In genomic region chr12:105659355-105660075, GRCh38 we compare ENCODE assay signal across 14 cellular contexts.
DNase-seq lines count a peak whose midpoint lies in the region; ATAC-seq and TF ChIP-seq lines count a peak whose summit lies in the region.
"Had no signal": no experiment of that assay in that cellular context is flagged by ENCODE, and none has a peak within 500 bp of the region (broad histone marks: within the 10 kb centered on the region; RNA-seq: fewer than 3 reads in every experiment).

No MANE protein-coding gene starts in this region.

- WGBS in body of pancreas, 2 donors, result 52 to 67% methylated on average over 2 of the region's 2 CpGs

- ATAC-seq in body of pancreas (peak; percentile 27), left ventricle myocardium superior (peak; percentile 95), gastrocnemius medialis (peak; percentile 89 to 95), GM21515 (IDR thresholded peaks at IDR 0.05; ENCODE audit: unreplicated experiment) (no peak), GM21423 (IDR thresholded peaks at IDR 0.05; ENCODE audit: unreplicated experiment) (no peak)
- ATAC-seq: activated CD8-positive, alpha-beta T cell treated with anti-CD3 and anti-CD28 coated beads for 36 hours had no signal

- DNase-seq in HPDE6-E6E7 (ENCODE audit: extremely low spot score) (peak; percentile 38), body of pancreas (no peak), left ventricle myocardium superior (peak; percentile 52), gastrocnemius medialis (peak; percentile 46 to 47), HuH-7.5 (ENCODE audit: low spot score) (no peak)
- DNase-seq in activated CD8-positive, alpha-beta memory T cell treated with anti-CD3 and anti-CD28 coated beads for 24 hours, result no peak
- DNase-seq: activated CD8-positive, alpha-beta T cell treated with anti-CD3 and anti-CD28 coated beads for 36 hours; effector CD4-positive, alpha-beta T cell; KG1; NCI-H1436; NCI-H82; upper lobe of left lung had no signal

- intact Hi-C loops in body of pancreas (cut with DNase I), result no loop called here
- intact Hi-C loops in left ventricle myocardium superior (cut with micrococcal nuclease), result no loop called here
- intact Hi-C loops in gastrocnemius medialis (cut with DNase I; ENCODE audit: low total_unique reads), result no loop called here

- TF ChIP-seq POLR2A in body of pancreas (IDR thresholded peaks at IDR 0.05), result no peak
- no peak for TF ChIP-seq POLR2A in gastrocnemius medialis (IDR thresholded peaks at IDR 0.05)

- TF ChIP-seq CTCF in body of pancreas (IDR thresholded peaks at IDR 0.05), result no peak
- no peak for TF ChIP-seq CTCF in gastrocnemius medialis (IDR thresholded peaks at IDR 0.05 in 4 of 5, conservative IDR thresholded peaks at IDR 0.05 in 1 of 5)

- no peaks in the 10 kb centered on the region for H3K9me3 ChIP-seq in body of pancreas
- H3K9me3 ChIP-seq in gastrocnemius medialis, result no peaks in the 10 kb centered on the region
- H3K9me3 ChIP-seq: upper lobe of left lung had no signal

- H3K27me3 ChIP-seq in body of pancreas (no peaks in the 10 kb centered on the region), gastrocnemius medialis (no peaks in the 10 kb centered on the region)
- H3K27me3 ChIP-seq: upper lobe of left lung had no signal

- H3K27ac ChIP-seq in body of pancreas (peak overlapping the region in 1 of 4 donors; percentile 40), gastrocnemius medialis (peak overlapping the region; percentile 19 to 81 (median 56))

- in situ Hi-C loops in gastrocnemius medialis (cut with MboI; ENCODE audit: low sequenced_read_pairs in 4 of 4), result no loop called here

- H3K4me1 ChIP-seq in body of pancreas (no peaks in the 10 kb centered on the region), gastrocnemius medialis (peaks cover 8 to 21% of the 10 kb centered on the region in 2 donors)

- H3K36me3 ChIP-seq in body of pancreas (replicated peaks in 1 of 2; ENCODE audit: insufficient read depth in 1 of 2, low read depth in 2 of 2) (no peaks in the 10 kb centered on the region), gastrocnemius medialis (no peaks in the 10 kb centered on the region)
- H3K36me3 ChIP-seq: upper lobe of left lung had no signal

- H3K4me3 ChIP-seq in body of pancreas (no peak overlapping the region), gastrocnemius medialis (no peak overlapping the region)
- H3K4me3 ChIP-seq: upper lobe of left lung had no signal

Comparison
In these comparisons a context has a peak if more than half of its experiments do, and no peak if none do; other contexts are left out.
1. DNase-seq: peak in HPDE6-E6E7 (single experiment), left ventricle myocardium superior (single experiment) and gastrocnemius medialis (2 of 2); none in body of pancreas (0 of 4), activated CD8-positive, alpha-beta memory T cell treated with anti-CD3 and anti-CD28 coated beads for 24 hours (single experiment) and HuH-7.5 (single experiment).
2. ATAC-seq: peak in body of pancreas (single experiment), left ventricle myocardium superior (single experiment) and gastrocnemius medialis (2 of 2); none in GM21515 (single experiment) and GM21423 (single experiment).